Comparison of ENCODE assay signal across 1 cellular context in genomic region chr1:32201011-32201855, GRCh38.
TF ChIP-seq lines count a peak whose summit lies in the region.

No MANE protein-coding gene starts in this region.

TF ChIP-seq in K562, 482 proteins besides CTCF, POLR2A, EP300 and RAD21 (continues in another document):
- no peak for TF ChIP-seq NFRKB (IDR thresholded peaks at IDR 0.05; ENCODE audit: low read depth)
- TF ChIP-seq NFE2 (IDR thresholded peaks at IDR 0.05; ENCODE audit: low read depth) = no peak
- TF ChIP-seq POLR2AphosphoS5 (IDR thresholded peaks at IDR 0.05; ENCODE audit: control insufficient read depth, insufficient read depth, low read depth, low read length) = peak; percentile 62; the same call in 1 of the 2 replicates
- no peak for TF ChIP-seq REST (CRISPR knock-in tag; IDR thresholded peaks at IDR 0.05; ENCODE audit: low read depth)
- TF ChIP-seq RERE (CRISPR knock-in tag; IDR thresholded peaks at IDR 0.05; ENCODE audit: borderline replicate concordance) = no peak
- TF ChIP-seq EHMT2 (IDR thresholded peaks at IDR 0.05) = no peak
- no peak for TF ChIP-seq MXD1 (CRISPR knock-in tag; IDR thresholded peaks at IDR 0.05; ENCODE audit: borderline replicate concordance, poor library complexity, severe bottlenecking)
- peak; percentile 30; the same call in 1 of the 2 replicates for TF ChIP-seq TFAP4 (CRISPR knock-in tag; IDR thresholded peaks at IDR 0.05; ENCODE audit: borderline replicate concordance)
- TF ChIP-seq ZNF124 (CRISPR knock-in tag; IDR thresholded peaks at IDR 0.05) = no peak
- 0 out of 2 replicates have a peak, but pooled peaks have one; percentile 62 for TF ChIP-seq KAT7 (CRISPR knock-in tag; IDR thresholded peaks at IDR 0.05; ENCODE audit: borderline replicate concordance)
- TF ChIP-seq ZNF274 (IDR thresholded peaks at IDR 0.05; ENCODE audit: borderline replicate concordance, low read depth, low read length) = no peak
- no peak for TF ChIP-seq ZNF512 (tag; IDR thresholded peaks at IDR 0.05)
- TF ChIP-seq TFE3 (CRISPR knock-in tag; IDR thresholded peaks at IDR 0.05) = no peak
- 0 out of 2 replicates have a peak, but pooled peaks have one; percentile 28 for TF ChIP-seq ZNF224 (CRISPR knock-in tag; IDR thresholded peaks at IDR 0.05)
- TF ChIP-seq ZNF764 (CRISPR knock-in tag; IDR thresholded peaks at IDR 0.05; ENCODE audit: low read depth) = no peak
- peak; percentile 24 for TF ChIP-seq PHF20 (IDR thresholded peaks at IDR 0.05; ENCODE audit: partially characterized antibody)
- TF ChIP-seq AFF1 (IDR thresholded peaks at IDR 0.05; ENCODE audit: low read depth in 1 of 2, partially characterized antibody in 2 of 2) = peak in 1 of 2 experiments; percentile 36
- TF ChIP-seq ARID1B (IDR thresholded peaks at IDR 0.05) = peak; percentile 16; the same call in 1 of the 2 replicates
- TF ChIP-seq MEF2A (IDR thresholded peaks at IDR 0.05; ENCODE audit: control insufficient read depth, low read depth, low read length) = no peak
- TF ChIP-seq ZSCAN32 (CRISPR knock-in tag; IDR thresholded peaks at IDR 0.05) = 0 out of 2 replicates have a peak, but pooled peaks have one; percentile 14
- peak; percentile 44; the same call in 1 of the 2 replicates for TF ChIP-seq ZNF740 (CRISPR knock-in tag; IDR thresholded peaks at IDR 0.05)
- peak in 1 of 2 experiments; percentile 42; a peak in 1 of 4 replicates for TF ChIP-seq ZNF740 (tag; IDR thresholded peaks at IDR 0.05)
- TF ChIP-seq GABPA (tag; conservative IDR thresholded peaks at IDR 0.05; ENCODE audit: low read depth) = peak; percentile 66
- TF ChIP-seq HDGF (IDR thresholded peaks at IDR 0.05) = 0 out of 2 replicates have a peak, but pooled peaks have one; percentile 39
- TF ChIP-seq HMGN3 (IDR thresholded peaks at IDR 0.05; ENCODE audit: borderline replicate concordance, extremely low read depth, insufficient read length, low read depth, low read length) = peak; percentile 2
- 0 out of 2 replicates have a peak, but pooled peaks have one; percentile 2 for TF ChIP-seq RB1 (IDR thresholded peaks at IDR 0.05; ENCODE audit: low read depth)
- TF ChIP-seq FOXA3 (CRISPR knock-in tag; conservative IDR thresholded peaks at IDR 0.05 in 1 of 2, IDR thresholded peaks at IDR 0.05 in 1 of 2) = no peak
- no peak for TF ChIP-seq ZNF77 (CRISPR knock-in tag; IDR thresholded peaks at IDR 0.05)
- TF ChIP-seq ILF3 (IDR thresholded peaks at IDR 0.05; ENCODE audit: borderline replicate concordance) = no peak
- TF ChIP-seq ZNF354B (CRISPR knock-in tag; IDR thresholded peaks at IDR 0.05) = no peak
- TF ChIP-seq ZNF830 (CRISPR knock-in tag; IDR thresholded peaks at IDR 0.05) = no peak
- peak in 1 of 2 experiments; percentile 64; a peak in 1 of 4 replicates for TF ChIP-seq UBTF (IDR thresholded peaks at IDR 0.05; ENCODE audit: borderline replicate concordance in 1 of 2, low read depth in 2 of 2, low read length in 2 of 2)
- no peak for TF ChIP-seq HOXB6 (CRISPR knock-in tag; IDR thresholded peaks at IDR 0.05; ENCODE audit: borderline replicate concordance)
- no peak for TF ChIP-seq ZNF408 (CRISPR knock-in tag; IDR thresholded peaks at IDR 0.05; ENCODE audit: low read depth)
- peak; percentile 46; the same call in 1 of the 2 replicates for TF ChIP-seq PHF8 (IDR thresholded peaks at IDR 0.05; ENCODE audit: borderline replicate concordance, low read length)
- TF ChIP-seq MED1 (CRISPR knock-in tag; IDR thresholded peaks at IDR 0.05; ENCODE audit: borderline replicate concordance) = no peak
- TF ChIP-seq IFI16 (CRISPR knock-in tag; IDR thresholded peaks at IDR 0.05) = no peak
